ENCODE assay signal across 11 cellular contexts in the genomic region with DNA sequence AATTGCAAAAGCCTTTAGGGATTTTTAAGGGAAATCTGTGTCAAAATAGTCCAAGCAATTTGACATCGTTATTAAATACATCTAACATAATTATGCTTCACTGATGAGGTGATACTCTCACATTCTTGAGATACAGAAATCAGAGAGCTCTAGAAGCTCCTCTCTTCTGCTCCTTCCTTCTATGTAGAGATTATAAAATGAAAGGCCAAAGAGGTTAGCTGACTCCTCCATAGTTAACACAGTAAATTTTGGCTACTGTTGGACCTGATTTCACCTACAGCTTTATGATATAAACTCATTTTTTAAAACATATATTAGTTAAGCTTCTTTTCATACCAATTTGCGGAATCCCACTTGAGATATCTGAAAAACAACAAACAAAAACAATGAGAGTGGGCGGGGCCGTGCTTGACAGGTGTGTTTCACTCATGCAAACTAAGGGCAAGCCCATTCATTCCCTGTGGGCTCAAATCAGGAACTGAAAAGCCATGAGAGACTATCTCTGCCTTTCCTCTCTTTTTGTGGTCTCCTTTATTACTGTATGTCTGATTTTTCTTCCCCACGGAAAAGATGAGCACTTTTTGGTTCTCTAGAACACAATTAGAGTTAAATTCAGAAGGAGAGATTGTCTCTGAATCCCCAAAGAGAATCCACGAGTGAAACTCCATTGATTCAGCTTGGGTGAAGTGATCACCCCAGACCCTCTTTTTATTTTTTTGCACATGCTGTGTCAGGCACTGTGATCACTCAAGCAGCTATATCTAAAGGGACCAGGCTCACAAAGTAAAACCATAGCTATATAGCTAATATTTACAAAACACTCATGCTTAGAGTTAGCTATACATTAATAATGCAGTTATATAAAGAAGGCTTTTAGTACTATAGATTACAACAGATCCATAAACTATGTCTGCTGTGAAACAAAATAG.
A peak's percentile ranks its signal among the peaks of the same experiment; 100 is the strongest.
DNase-seq lines count a peak whose midpoint lies in the region; ATAC-seq and TF ChIP-seq lines count a peak whose summit lies in the region.
"Had no signal": no experiment of that assay in that cellular context is flagged by ENCODE, and none has a peak within 500 bp of the region (broad histone marks: within the 10 kb centered on the region; RNA-seq: fewer than 3 reads in every experiment).

No MANE protein-coding gene starts in this region.

- ATAC-seq in GM18511 (IDR thresholded peaks at IDR 0.05; ENCODE audit: unreplicated experiment) (peak; percentile 86), GM19455 (IDR thresholded peaks at IDR 0.05; ENCODE audit: unreplicated experiment) (peak; percentile 86), HG02884 (IDR thresholded peaks at IDR 0.05; ENCODE audit: unreplicated experiment) (peak; percentile 88), HG03575 (IDR thresholded peaks at IDR 0.05; ENCODE audit: extremely low read depth, insufficient number of reproducible peaks, low FRiP score, unreplicated experiment) (peak; percentile 84)
- ATAC-seq: heart left ventricle had no signal

- no peak for TF ChIP-seq CTCF in RWPE1 (conservative IDR thresholded peaks at IDR 0.05; ENCODE audit: low read depth)

- CTCF ChIA-PET in RWPE1 (lab: Yijun Ruan, JAX): interaction anchor here (0.5 to 0.7 kb wide), 2 partner anchors 16 to 556 kb away, joined by 3 to 5 read pairs; no protein-coding TSS in a partner anchor

- H3K27ac ChIP-seq in RWPE1: no peak overlapping the region
- H3K27ac ChIP-seq: heart left ventricle had no signal

- POLR2A ChIA-PET in RWPE1 (lab: Yijun Ruan, JAX; ENCODE audit: low non-redundant PET): no interaction called here

- DNase-seq in NCI-H2081 (lab: John Stamatoyannopoulos, UW) (no peak), COR-L47 (lab: John Stamatoyannopoulos, UW) (no peak), RWPE1 (ENCODE audit: low spot score) (no peak)
- no peak for DNase-seq in stimulated activated CD4-positive, alpha-beta T cell treated with anti-CD3 and anti-CD28 coated beads, Interleukin-15, amount 100 ng/mL, for 24 hours
- DNase-seq: CD4-positive, alpha-beta memory T cell; heart left ventricle; NCI-H1694 treated with DMSO at 0.1 percent for 48 hours had no signal
